ENCODE assay signal across 10 cellular contexts in the genomic region with DNA sequence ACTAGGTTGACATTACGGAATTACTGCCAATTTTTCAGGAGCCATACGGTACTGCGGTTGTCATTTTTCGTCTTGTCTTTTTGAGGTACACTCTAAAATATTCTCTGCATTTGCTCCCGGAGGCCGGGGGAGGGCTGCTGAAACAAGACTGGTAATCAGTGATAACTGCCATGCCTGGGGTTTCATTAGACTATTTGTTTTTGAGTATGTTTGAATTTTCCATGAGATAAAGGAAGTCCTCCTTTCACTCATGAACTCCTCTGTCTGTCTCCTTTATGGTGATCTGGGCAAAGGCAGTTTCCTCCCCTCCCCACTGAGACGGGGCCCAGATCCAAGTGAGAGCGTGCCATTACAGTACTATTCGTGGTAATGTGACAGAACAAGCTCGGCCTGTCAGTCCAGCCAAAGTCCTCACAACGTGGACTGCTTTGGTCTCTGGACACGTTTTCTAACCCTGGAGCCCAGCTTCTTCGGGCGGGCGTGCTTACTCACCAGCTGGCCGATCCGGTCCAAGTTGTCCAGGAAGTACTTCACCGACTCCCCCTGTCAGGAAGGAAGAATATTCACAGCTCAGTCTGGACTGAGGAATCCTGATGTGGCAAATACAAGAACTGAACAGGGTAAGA. TPM values are rescaled to one million over a fixed set of nuclear protein-coding genes. Genes with fewer than 3 reads are reported as not detected.
DNase-seq lines count a peak whose midpoint lies in the region; ATAC-seq and TF ChIP-seq lines count a peak whose summit lies in the region.
"Had no signal": no experiment of that assay in that cellular context is flagged by ENCODE, and none has a peak within 500 bp of the region (broad histone marks: within the 10 kb centered on the region; RNA-seq: fewer than 3 reads in every experiment).

No MANE protein-coding gene starts in this region.

- peak overlapping the region in 1 of 5 donors; percentile 3 for H3K9ac ChIP-seq in subcutaneous abdominal adipose tissue (ENCODE audit: low read length in 5 of 5)

- no peaks in the 10 kb centered on the region for H3K27me3 ChIP-seq in subcutaneous abdominal adipose tissue (ENCODE audit: control insufficient read depth in 5 of 5, insufficient read depth in 4 of 5, low read length in 5 of 5)
- H3K27me3 ChIP-seq in effector memory CD4-positive, alpha-beta T cell (replicated peaks; ENCODE audit: control insufficient read depth, insufficient read depth, low read length, poor library complexity, severe bottlenecking) = no peaks in the 10 kb centered on the region

- in situ Hi-C loops in astrocyte of the spinal cord (cut with HindIII; ENCODE audit: low sequenced_read_pairs) = no loop called here

- H3K9me3 ChIP-seq in subcutaneous abdominal adipose tissue (ENCODE audit: control insufficient read depth in 5 of 5, low read length in 5 of 5) = peaks cover 0 to 3% (median 0%) of the 10 kb centered on the region in 5 donors
- H3K9me3 ChIP-seq in effector memory CD4-positive, alpha-beta T cell (ENCODE audit: control insufficient read depth, low read length) = no peaks in the 10 kb centered on the region

- peaks cover 0 to 28% (median 24%) of the 10 kb centered on the region in 5 donors for H3K36me3 ChIP-seq in subcutaneous abdominal adipose tissue (ENCODE audit: control insufficient read depth in 5 of 5, insufficient read depth in 5 of 5, low read length in 5 of 5)
- H3K36me3 ChIP-seq in effector memory CD4-positive, alpha-beta T cell (ENCODE audit: control insufficient read depth, insufficient read depth, low read length) = peaks cover 10% of the 10 kb centered on the region

- peak; percentile 85 for DNase-seq in HT-29 (ENCODE audit: low spot score)
- DNase-seq in astrocyte of the spinal cord (ENCODE audit: low read depth, low spot score) = peak; percentile 65
- DNase-seq in kidney tubule cell (ENCODE audit: low spot score) = peak; percentile 30
- DNase-seq in effector memory CD4-positive, alpha-beta T cell = no peak
- DNase-seq in foreskin melanocyte = no peak
- no peak for DNase-seq in NCI-H146 treated with DMSO at 0.1 percent for 48 hours (lab: John Stamatoyannopoulos, UW; ENCODE audit: unreplicated experiment)
- DNase-seq: NCI-H774 had no signal

- peak overlapping the region; percentile 49 for H3K27ac ChIP-seq in subcutaneous abdominal adipose tissue (ENCODE audit: low read depth, low read length)
- H3K27ac ChIP-seq in effector memory CD4-positive, alpha-beta T cell (ENCODE audit: insufficient read depth, low read length, poor library complexity, severe bottlenecking) = no peak overlapping the region

- H3K4me1 ChIP-seq in subcutaneous abdominal adipose tissue (ENCODE audit: control insufficient read depth in 5 of 5, insufficient read depth in 5 of 5, low read length in 5 of 5) = peaks cover 7 to 62% (median 34%) of the 10 kb centered on the region in 5 donors
- H3K4me1 ChIP-seq in effector memory CD4-positive, alpha-beta T cell (ENCODE audit: control insufficient read depth, insufficient read depth, low read length, poor library complexity, severe bottlenecking) = no peaks in the 10 kb centered on the region

- ATAC-seq in HG02763 (IDR thresholded peaks at IDR 0.05; ENCODE audit: unreplicated experiment) = no peak

- H3K4me3 ChIP-seq in astrocyte of the spinal cord (ENCODE audit: low read depth, low read length) (no peak overlapping the region), subcutaneous abdominal adipose tissue (ENCODE audit: low read depth in 1 of 5, low read length in 5 of 5) (peak overlapping the region in 2 of 5 donors; percentile 12 to 26)
- no peak overlapping the region for H3K4me3 ChIP-seq in effector memory CD4-positive, alpha-beta T cell (ENCODE audit: insufficient read depth, low read depth, low read length, poor library complexity, severe bottlenecking)
- H3K4me3 ChIP-seq: skin epidermis had no signal

- TF ChIP-seq CTCF in astrocyte of the spinal cord (IDR thresholded peaks at IDR 0.05; ENCODE audit: low read depth, low read length) = no peak

RNA-seq across cellular contexts. Expression of a gene that starts 45.1 kb away (rescaled TPM):
- not detected in 2 replicates for total RNA-seq in HT-29 (2014; rRNA removed; shearing (Covaris generic))

Comparison
In these comparisons a context has a peak if more than half of its experiments do, and no peak if none do; other contexts are left out.
1. DNase-seq: peak in HT-29 (single experiment), astrocyte of the spinal cord (single experiment) and kidney tubule cell (single experiment); none in effector memory CD4-positive, alpha-beta T cell (0 of 3), foreskin melanocyte (single experiment) and NCI-H146 treated with DMSO at 0.1 percent for 48 hours (single experiment).